8 cellular contexts compared by ENCODE assay signal in genomic region chr16:4613636-4614570, GRCh38. TPM values are rescaled to one million over a fixed set of nuclear protein-coding genes. Genes with fewer than 3 reads are reported as not detected.
A peak's percentile ranks its signal among the peaks of the same experiment; 100 is the strongest.
DNase-seq lines count a peak whose midpoint lies in the region; ATAC-seq, FAIRE-seq and TF ChIP-seq lines count a peak whose summit lies in the region.

No MANE protein-coding gene starts in this region.

- no TSS peak for BruUV-seq in endothelial cell of umbilical vein (replicated peaks; lab: Mats Ljungman, UMichigan)

- DNase-seq in CD1c-positive myeloid dendritic cell (ENCODE audit: extremely low spot score) (peak; percentile 45), HT1080 (ENCODE audit: low read depth) (peak; percentile 26), endothelial cell of umbilical vein (ENCODE audit: low read depth, low spot score) (peak; percentile 44), vagina (ENCODE audit: extremely low spot score in 2 of 2) (no peak), H4 (ENCODE audit: low spot score) (no peak)
- peak; percentile 38 for DNase-seq in activated CD4-positive, alpha-beta T cell treated with anti-CD3 and anti-CD28 coated beads, Interleukin-2, amount 10 ng/mL, durations not matched to agents 7 days and 5 days
- no peak for DNase-seq in natural killer cell treated with Interleukin-12 subunit alpha and Interleukin-12 subunit beta and Interleukin-15 and Interleukin-18, amount 100 ng/mL, for 72 hours (ENCODE audit: low spot score)

- H3K4me3 ChIP-seq in endothelial cell of umbilical vein (replicated peaks in 1 of 3; ENCODE audit: insufficient read depth in 1 of 3, low read depth in 1 of 3, low read length in 3 of 3): peak overlapping the region; percentile 47 to 85 (median 52)
- peak overlapping the region; percentile 83 to 94 for H3K4me3 ChIP-seq in vagina

- no peaks in the 10 kb centered on the region for H3K9me3 Mint-ChIP-seq in activated CD4-positive, alpha-beta T cell treated with anti-CD3 and anti-CD28 coated beads, Interleukin-2, amount 10 ng/mL, durations not matched to agents 7 days and 5 days
- no peaks in the 10 kb centered on the region for H3K9me3 Mint-ChIP-seq in natural killer cell treated with Interleukin-12 subunit alpha and Interleukin-12 subunit beta and Interleukin-15 and Interleukin-18, amount 100 ng/mL, for 72 hours

- no peaks in the 10 kb centered on the region for H3K27me3 Mint-ChIP-seq in activated CD4-positive, alpha-beta T cell treated with anti-CD3 and anti-CD28 coated beads, Interleukin-2, amount 10 ng/mL, durations not matched to agents 7 days and 5 days
- no peaks in the 10 kb centered on the region for H3K27me3 Mint-ChIP-seq in natural killer cell treated with Interleukin-12 subunit alpha and Interleukin-12 subunit beta and Interleukin-15 and Interleukin-18, amount 100 ng/mL, for 72 hours

- H4K20me1 ChIP-seq in endothelial cell of umbilical vein (replicated peaks; ENCODE audit: control insufficient read depth, extremely low read depth, insufficient read depth, low read length): no peaks in the 10 kb centered on the region

- peak; percentile 15 for FAIRE-seq in endothelial cell of umbilical vein (lab: Jason Lieb, UNC)

- H3K4me1 Mint-ChIP-seq in activated CD4-positive, alpha-beta T cell treated with anti-CD3 and anti-CD28 coated beads, Interleukin-2, amount 10 ng/mL, durations not matched to agents 7 days and 5 days: peaks cover 22% of the 10 kb centered on the region
- peaks cover 14 to 19% of the 10 kb centered on the region in 2 donors for H3K4me1 Mint-ChIP-seq in natural killer cell treated with Interleukin-12 subunit alpha and Interleukin-12 subunit beta and Interleukin-15 and Interleukin-18, amount 100 ng/mL, for 72 hours (ENCODE audit: low read depth in 2 of 2)

- TF ChIP-seq CTCF in endothelial cell of umbilical vein (IDR thresholded peaks at IDR 0.05; ENCODE audit: extremely low read depth in 1 of 2, insufficient read depth in 1 of 2, low read depth in 1 of 2, low read length in 2 of 2) (no peak), vagina (IDR thresholded peaks at IDR 0.05) (no peak)

- no peaks in the 10 kb centered on the region for H3K36me3 Mint-ChIP-seq in activated CD4-positive, alpha-beta T cell treated with anti-CD3 and anti-CD28 coated beads, Interleukin-2, amount 10 ng/mL, durations not matched to agents 7 days and 5 days (ENCODE audit: low read depth)
- no peaks in the 10 kb centered on the region for H3K36me3 Mint-ChIP-seq in natural killer cell treated with Interleukin-12 subunit alpha and Interleukin-12 subunit beta and Interleukin-15 and Interleukin-18, amount 100 ng/mL, for 72 hours

- H3K9me3 ChIP-seq in endothelial cell of umbilical vein (replicated peaks; ENCODE audit: control insufficient read depth, insufficient read depth, low read length) (no peaks in the 10 kb centered on the region), vagina (no peaks in the 10 kb centered on the region)

- peak overlapping the region; percentile 49 for H3K4me2 ChIP-seq in endothelial cell of umbilical vein (ENCODE audit: insufficient read depth, low read length)

- POLR2A ChIA-PET in activated CD4-positive, alpha-beta T cell treated with anti-CD3 and anti-CD28 coated beads, Interleukin-2, amount 10 ng/mL, durations not matched to agents 7 days and 5 days (lab: Charles Lee): interaction anchor here (0.5 kb wide), 1 partner anchor 58 kb away, joined by 3 read pairs; the partner anchor contains the start of gene C16orf96
- POLR2A ChIA-PET in endothelial cell of umbilical vein (lab: Charles Lee): interaction anchor here (0.6 kb wide), 1 partner anchor 120 kb away, joined by 3 read pairs; no protein-coding TSS in a partner anchor

- H3K27me3 ChIP-seq in endothelial cell of umbilical vein (ENCODE audit: control insufficient read depth in 2 of 2, insufficient read depth in 2 of 2, low read length in 2 of 2) (no peaks in the 10 kb centered on the region), vagina (no peaks in the 10 kb centered on the region)

- H3K27ac ChIP-seq in endothelial cell of umbilical vein (ENCODE audit: insufficient read depth, low read depth, low read length) (peak overlapping the region; percentile 54), vagina (peak overlapping the region; percentile 94)

- no peak for ATAC-seq in natural killer cell treated with Interleukin-12 subunit alpha and Interleukin-12 subunit beta and Interleukin-15 and Interleukin-18, amount 100 ng/mL, for 72 hours
- ATAC-seq in GM21717 (IDR thresholded peaks at IDR 0.05; ENCODE audit: unreplicated experiment): no peak

- H3K4me3 Mint-ChIP-seq in activated CD4-positive, alpha-beta T cell treated with anti-CD3 and anti-CD28 coated beads, Interleukin-2, amount 10 ng/mL, durations not matched to agents 7 days and 5 days: peak overlapping the region; percentile 74
- peak overlapping the region; percentile 50 for H3K4me3 Mint-ChIP-seq in natural killer cell treated with Interleukin-12 subunit alpha and Interleukin-12 subunit beta and Interleukin-15 and Interleukin-18, amount 100 ng/mL, for 72 hours

- peak overlapping the region; percentile 32 for H2AFZ ChIP-seq in endothelial cell of umbilical vein (ENCODE audit: low read depth, low read length)

- H3K4me1 ChIP-seq in endothelial cell of umbilical vein (ENCODE audit: control insufficient read depth, extremely low read depth, insufficient read depth, low read length) (peaks cover 21% of the 10 kb centered on the region), vagina (peaks cover 53% of the 10 kb centered on the region)

- TF ChIP-seq POLR2A in endothelial cell of umbilical vein (IDR thresholded peaks at IDR 0.05; ENCODE audit: low read depth, low read length): no peak
- TF ChIP-seq POLR2A in vagina (IDR thresholded peaks at IDR 0.05): no peak

- CTCF ChIA-PET in activated CD4-positive, alpha-beta T cell treated with anti-CD3 and anti-CD28 coated beads, Interleukin-2, amount 10 ng/mL, durations not matched to agents 7 days and 5 days (lab: Charles Lee): interaction anchor here (2.7 kb wide), 1 partner anchor 10 kb away, joined by 9 read pairs; the partner anchor contains the start of gene MGRN1
- CTCF ChIA-PET in endothelial cell of umbilical vein (lab: Charles Lee): interaction anchor here (1.0 kb wide), 1 partner anchor 78 kb away, joined by 3 read pairs; no protein-coding TSS in a partner anchor

- peak overlapping the region; percentile 72 for H3K27ac Mint-ChIP-seq in activated CD4-positive, alpha-beta T cell treated with anti-CD3 and anti-CD28 coated beads, Interleukin-2, amount 10 ng/mL, durations not matched to agents 7 days and 5 days
- peak overlapping the region in 1 of 2 donors; percentile 94 for H3K27ac Mint-ChIP-seq in natural killer cell treated with Interleukin-12 subunit alpha and Interleukin-12 subunit beta and Interleukin-15 and Interleukin-18, amount 100 ng/mL, for 72 hours

- H3K9ac ChIP-seq in endothelial cell of umbilical vein (replicated peaks; ENCODE audit: extremely low read depth, insufficient read depth, low read length): peak overlapping the region; percentile 77

- dilution Hi-C loops in endothelial cell of umbilical vein (cut with MboI; ENCODE audit: extremely low pct_ligation_motif_present, low sequenced_read_pairs): no loop called here

- H3K9me1 ChIP-seq in endothelial cell of umbilical vein (replicated peaks; ENCODE audit: control insufficient read depth, extremely low read depth, insufficient read depth, low read length): no peaks in the 10 kb centered on the region

- intact Hi-C loops in endothelial cell of umbilical vein (cut with micrococcal nuclease): loop anchor here (5.0 kb wide), 2 partner anchors 77 to 343 kb away; partner anchors contain the start of genes CDIP1 and SEC14L5
- intact Hi-C loops in vagina (cut with DNase I): no loop called here

- H3K36me3 ChIP-seq in endothelial cell of umbilical vein (ENCODE audit: control insufficient read depth in 2 of 2, extremely low read depth in 1 of 2, insufficient read depth in 2 of 2, low read length in 2 of 2) (peaks cover 0 to 2% of the 10 kb centered on the region in 2 experiments), vagina (peaks cover 0 to 8% of the 10 kb centered on the region in 2 donors)

- peaks cover 19% of the 10 kb centered on the region for H3K79me2 ChIP-seq in endothelial cell of umbilical vein (ENCODE audit: control insufficient read depth, insufficient read depth, low read length)

RNA-seq across cellular contexts. Expression of gene UBALD1, which starts 0.8 kb away (rescaled TPM):
- 30.4 and 44.2 TPM in 2 replicates for total RNA-seq in HT1080 (2014; rRNA removed; shearing (Covaris generic))
- 37.2 and 41.2 TPM in 2 replicates for polyA plus RNA-seq in HT1080 (2015; cell fraction: cytosol; rRNA removed)
- polyA plus RNA-seq in HT1080 (2015; cell fraction: nucleus; rRNA removed): 29.0 and 38.1 TPM in 2 replicates
- total RNA-seq in activated CD4-positive, alpha-beta T cell treated with anti-CD3 and anti-CD28 coated beads, Interleukin-2, amount 10 ng/mL, durations not matched to agents 7 days and 5 days: 10 to 100 TPM; 21.5 to 22.2 TPM
- total RNA-seq in endothelial cell of umbilical vein (41.6 and 43.8 TPM in 2 replicates), vagina (16.9 TPM)
- 24.8 and 34.6 TPM in 2 replicates for polyA plus RNA-seq in endothelial cell of umbilical vein
- 8.9 and 13.6 TPM in 2 replicates for polyA plus RNA-seq in endothelial cell of umbilical vein (2011; cell fraction: cytosol; rRNA removed)
- polyA plus RNA-seq in endothelial cell of umbilical vein (2011; cell fraction: nucleus; rRNA removed): 46.0 and 47.3 TPM in 2 replicates
- 19.1 and 25.1 TPM in 2 replicates for polyA plus RNA-seq in endothelial cell of umbilical vein (2012)
- 4.8 and 8.2 TPM in 2 replicates for polyA minus RNA-seq in endothelial cell of umbilical vein
- 17.6 TPM for polyA minus RNA-seq in endothelial cell of umbilical vein (2011; cell fraction: cytosol; rRNA and poly(A)+ RNA removed)
- 14.5 and 39.8 TPM in 2 replicates for polyA minus RNA-seq in endothelial cell of umbilical vein (2011; cell fraction: nucleus; rRNA and poly(A)+ RNA removed)
- total RNA-seq in natural killer cell treated with Interleukin-12 subunit alpha and Interleukin-12 subunit beta and Interleukin-15 and Interleukin-18, amount 100 ng/mL, for 72 hours: 10 to 100 TPM; 17.4 to 27.9 TPM
- total RNA-seq in H4 (2014; rRNA removed; shearing (Covaris generic)): 2.2 and 2.5 TPM in 2 replicates

RNA-seq across cellular contexts. Expression of gene MGRN1, which starts 10.7 kb away (rescaled TPM):
- total RNA-seq in HT1080 (2014; rRNA removed; shearing (Covaris generic)): 13.3 and 24.0 TPM in 2 replicates
- 41.3 and 44.2 TPM in 2 replicates for polyA plus RNA-seq in HT1080 (2015; cell fraction: cytosol; rRNA removed)
- 32.0 and 39.8 TPM in 2 replicates for polyA plus RNA-seq in HT1080 (2015; cell fraction: nucleus; rRNA removed)
- 10 to 100 TPM; 74.4 to 79.5 TPM for total RNA-seq in activated CD4-positive, alpha-beta T cell treated with anti-CD3 and anti-CD28 coated beads, Interleukin-2, amount 10 ng/mL, durations not matched to agents 7 days and 5 days
- total RNA-seq in endothelial cell of umbilical vein: 73.0 and 80.9 TPM in 2 replicates
- polyA plus RNA-seq in endothelial cell of umbilical vein: 15.6 and 15.8 TPM in 2 replicates
- polyA plus RNA-seq in endothelial cell of umbilical vein (2011; cell fraction: cytosol; rRNA removed): 14.6 and 16.1 TPM in 2 replicates
- 33.2 and 41.7 TPM in 2 replicates for polyA plus RNA-seq in endothelial cell of umbilical vein (2011; cell fraction: nucleus; rRNA removed)
- 43.4 and 51.1 TPM in 2 replicates for polyA plus RNA-seq in endothelial cell of umbilical vein (2012)
- 23.4 and 26.7 TPM in 2 replicates for polyA minus RNA-seq in endothelial cell of umbilical vein
- polyA minus RNA-seq in endothelial cell of umbilical vein (2011; cell fraction: cytosol; rRNA and poly(A)+ RNA removed): 15.3 TPM
- 24.8 and 31.9 TPM in 2 replicates for polyA minus RNA-seq in endothelial cell of umbilical vein (2011; cell fraction: nucleus; rRNA and poly(A)+ RNA removed)
- total RNA-seq in natural killer cell treated with Interleukin-12 subunit alpha and Interleukin-12 subunit beta and Interleukin-15 and Interleukin-18, amount 100 ng/mL, for 72 hours: 100 to 1,000 TPM in 1 of 2 donors, 10 to 100 TPM in 1; 86.9 to 105 TPM
- total RNA-seq in vagina: 40.8 TPM
- 15.4 and 16.1 TPM in 2 replicates for total RNA-seq in H4 (2014; rRNA removed; shearing (Covaris generic))

RNA-seq across cellular contexts. Expression of gene C16orf96, which starts 57.8 kb away (rescaled TPM):
- total RNA-seq in HT1080 (2014; rRNA removed; shearing (Covaris generic)): not detected in 2 replicates
- polyA plus RNA-seq in HT1080 (2015; cell fraction: cytosol; rRNA removed): not detected in 2 replicates
- polyA plus RNA-seq in HT1080 (2015; cell fraction: nucleus; rRNA removed): 0.10 TPM in 1 of 2 replicates, not detected in the other
- under 1 TPM; 0.21 to 0.22 TPM for total RNA-seq in activated CD4-positive, alpha-beta T cell treated with anti-CD3 and anti-CD28 coated beads, Interleukin-2, amount 10 ng/mL, durations not matched to agents 7 days and 5 days
- total RNA-seq in endothelial cell of umbilical vein (not detected in 2 replicates), vagina (not detected)
- polyA plus RNA-seq in endothelial cell of umbilical vein: not detected in 2 replicates
- 0.03 TPM in 1 of 2 replicates, not detected in the other for polyA plus RNA-seq in endothelial cell of umbilical vein (2011; cell fraction: cytosol; rRNA removed)
- polyA plus RNA-seq in endothelial cell of umbilical vein (2011; cell fraction: nucleus; rRNA removed): 0.08 TPM in 1 of 2 replicates, not detected in the other
- not detected in 2 replicates for polyA plus RNA-seq in endothelial cell of umbilical vein (2012)
- 0.06 TPM in 1 of 2 replicates, not detected in the other for polyA minus RNA-seq in endothelial cell of umbilical vein
- not detected for polyA minus RNA-seq in endothelial cell of umbilical vein (2011; cell fraction: cytosol; rRNA and poly(A)+ RNA removed)
- not detected in 2 replicates for polyA minus RNA-seq in endothelial cell of umbilical vein (2011; cell fraction: nucleus; rRNA and poly(A)+ RNA removed)
- not detected for total RNA-seq in natural killer cell treated with Interleukin-12 subunit alpha and Interleukin-12 subunit beta and Interleukin-15 and Interleukin-18, amount 100 ng/mL, for 72 hours
- not detected in 2 replicates for total RNA-seq in H4 (2014; rRNA removed; shearing (Covaris generic))

Comparison
In these comparisons a context has a peak if more than half of its experiments do, and no peak if none do; other contexts are left out.
1. DNase-seq: peak in CD1c-positive myeloid dendritic cell (single experiment), HT1080 (single experiment), activated CD4-positive, alpha-beta T cell treated with anti-CD3 and anti-CD28 coated beads, Interleukin-2, amount 10 ng/mL, durations not matched to agents 7 days and 5 days (single experiment) and endothelial cell of umbilical vein (single experiment); none in natural killer cell treated with Interleukin-12 subunit alpha and Interleukin-12 subunit beta and Interleukin-15 and Interleukin-18, amount 100 ng/mL, for 72 hours (single experiment), vagina (0 of 2) and H4 (single experiment).